ENCODE assay signal across 18 cellular contexts in the genomic region with DNA sequence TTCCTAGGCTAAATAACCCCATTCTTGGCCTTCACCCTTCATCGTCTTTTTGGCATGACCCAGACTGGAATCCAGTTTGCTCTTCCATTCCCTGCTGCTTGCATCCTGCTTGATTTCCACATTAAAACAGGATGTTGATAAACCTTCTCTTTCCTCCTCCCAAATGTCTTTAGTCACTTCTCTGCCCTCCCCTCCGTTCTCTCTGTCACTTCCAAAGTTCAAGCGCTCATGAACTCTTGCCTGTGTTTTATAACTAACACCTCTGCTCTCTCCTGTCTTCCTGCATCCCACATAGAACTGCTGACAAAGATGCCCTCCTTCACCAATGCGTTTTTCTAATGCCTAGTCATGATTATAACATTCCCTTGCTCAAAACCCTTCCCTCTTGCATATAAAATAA.
A peak's percentile ranks its signal among the peaks of the same experiment; 100 is the strongest.
DNase-seq lines count a peak whose midpoint lies in the region; ATAC-seq and TF ChIP-seq lines count a peak whose summit lies in the region.
"Had no signal": no experiment of that assay in that cellular context is flagged by ENCODE, and none has a peak within 500 bp of the region (broad histone marks: within the 10 kb centered on the region; RNA-seq: fewer than 3 reads in every experiment).

No MANE protein-coding gene starts in this region.

- intact Hi-C loops in lower lobe of right lung (cut with DNase I): no loop called here

- H3K36me3 ChIP-seq in SJSA1 (no peaks in the 10 kb centered on the region), lower lobe of right lung (no peaks in the 10 kb centered on the region), upper lobe of left lung (no peaks in the 10 kb centered on the region)
- H3K36me3 ChIP-seq: HAP-1 had no signal

- ATAC-seq in lower lobe of right lung: no peak
- ATAC-seq in upper lobe of left lung (ENCODE audit: low FRiP score in 2 of 2): no peak
- no peak for ATAC-seq in GM18517 (IDR thresholded peaks at IDR 0.05; ENCODE audit: unreplicated experiment)
- ATAC-seq: body of pancreas; CD8-positive, alpha-beta T cell had no signal

- H3K4me1 ChIP-seq in SJSA1 (replicated peaks) (peaks cover 42% of the 10 kb centered on the region), lower lobe of right lung (peaks cover 29% of the 10 kb centered on the region), upper lobe of left lung (peaks cover 8 to 20% (median 19%) of the 10 kb centered on the region in 4 donors)
- H3K4me1 ChIP-seq: HAP-1 had no signal

- H3K9me3 ChIP-seq in SJSA1 (replicated peaks) (no peaks in the 10 kb centered on the region), lower lobe of right lung (peaks cover 1% of the 10 kb centered on the region), upper lobe of left lung (peaks cover 0 to under 1% (median 0%) of the 10 kb centered on the region in 4 donors)
- H3K9me3 ChIP-seq: body of pancreas, HAP-1 had no signal

- no peak overlapping the region for H3K4me3 ChIP-seq in SJSA1
- no peak overlapping the region for H3K4me3 ChIP-seq in fibroblast of villous mesenchyme (ENCODE audit: low read depth, low read length)
- no peak overlapping the region for H3K4me3 ChIP-seq in lower lobe of right lung
- H3K4me3 ChIP-seq in upper lobe of left lung: no peak overlapping the region
- H3K4me3 ChIP-seq: body of pancreas, HAP-1 had no signal

- H3K27me3 ChIP-seq in SJSA1 (replicated peaks) (no peaks in the 10 kb centered on the region), lower lobe of right lung (ENCODE audit: low read depth) (no peaks in the 10 kb centered on the region), upper lobe of left lung (no peaks in the 10 kb centered on the region)
- H3K27me3 ChIP-seq: body of pancreas had no signal

- no peak for TF ChIP-seq EP300 in upper lobe of left lung (IDR thresholded peaks at IDR 0.05)

- DNase-seq in SJSA1 (ENCODE audit: low read depth in 1 of 2, low spot score in 2 of 2) (no peak), fibroblast of villous mesenchyme (ENCODE audit: low read depth) (peak; percentile 41), lower lobe of right lung (no peak), upper lobe of left lung (no peak), NCI-H748 (lab: John Stamatoyannopoulos, UW; ENCODE audit: unreplicated experiment) (no peak), cerebellar nuclear complex (lab: John Stamatoyannopoulos, UW) (no peak)
- DNase-seq: activated CD4-positive, alpha-beta T cell treated with anti-CD3 and anti-CD28 coated beads for 4 hours; activated naive CD8-positive, alpha-beta T cell treated with anti-CD3 and anti-CD28 coated beads for 36 hours; body of pancreas; CD8-positive, alpha-beta T cell; DMS53; immature natural killer cell; NCI-H1105; NCI-H2081 treated with DMSO at 0.1 percent for 48 hours; NCI-H446; occipital lobe had no signal

- TF ChIP-seq POLR2A in upper lobe of left lung (IDR thresholded peaks at IDR 0.05): no peak

- TF ChIP-seq CTCF in fibroblast of villous mesenchyme (IDR thresholded peaks at IDR 0.05; ENCODE audit: insufficient read depth, low read depth, low read length) (no peak), lower lobe of right lung (IDR thresholded peaks at IDR 0.05) (no peak), upper lobe of left lung (IDR thresholded peaks at IDR 0.05) (no peak)

- WGBS in upper lobe of left lung, 2 donors: 36 to 58% methylated on average over 4 of the region's 4 CpGs

- H3K27ac ChIP-seq in SJSA1 (peak overlapping the region; percentile 73), lower lobe of right lung (peak overlapping the region; percentile 31), upper lobe of left lung (peak overlapping the region in 3 of 4 donors; percentile 13 to 71 (median 65))
